ENCODE assay signal across 1 cellular context in genomic region chr11:35615911-35616900, GRCh38.
TF ChIP-seq lines count a peak whose summit lies in the region.

No MANE protein-coding gene starts in this region.

TF ChIP-seq in HEK293, 187 proteins besides CTCF, POLR2A, EP300 and RAD21 (continued from another document):
- TF ChIP-seq KLF8 (tag by site-specific recombination; IDR thresholded peaks at IDR 0.05): peak; percentile 90
- TF ChIP-seq PRDM6 (tag by site-specific recombination; IDR thresholded peaks at IDR 0.05): peak; percentile 68
- TF ChIP-seq, protein P1, sequence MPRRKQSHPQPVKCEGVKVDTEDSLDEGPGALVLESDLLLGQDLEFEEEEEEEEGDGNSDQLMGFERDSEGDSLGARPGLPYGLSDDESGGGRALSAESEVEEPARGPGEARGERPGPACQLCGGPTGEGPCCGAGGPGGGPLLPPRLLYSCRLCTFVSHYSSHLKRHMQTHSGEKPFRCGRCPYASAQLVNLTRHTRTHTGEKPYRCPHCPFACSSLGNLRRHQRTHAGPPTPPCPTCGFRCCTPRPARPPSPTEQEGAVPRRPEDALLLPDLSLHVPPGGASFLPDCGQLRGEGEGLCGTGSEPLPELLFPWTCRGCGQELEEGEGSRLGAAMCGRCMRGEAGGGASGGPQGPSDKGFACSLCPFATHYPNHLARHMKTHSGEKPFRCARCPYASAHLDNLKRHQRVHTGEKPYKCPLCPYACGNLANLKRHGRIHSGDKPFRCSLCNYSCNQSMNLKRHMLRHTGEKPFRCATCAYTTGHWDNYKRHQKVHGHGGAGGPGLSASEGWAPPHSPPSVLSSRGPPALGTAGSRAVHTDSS (tag by site-specific recombination; IDR thresholded peaks at IDR 0.05): no peak
- TF ChIP-seq ZNF433 (tag by site-specific recombination; IDR thresholded peaks at IDR 0.05; ENCODE audit: low read depth): no peak
- no peak for TF ChIP-seq ZNF791 (tag by site-specific recombination; IDR thresholded peaks at IDR 0.05)
- TF ChIP-seq GLIS1 (tag by site-specific recombination; IDR thresholded peaks at IDR 0.05): peak; percentile 65
- TF ChIP-seq ZXDB (tag by site-specific recombination; IDR thresholded peaks at IDR 0.05): peak; percentile 71
- 0 out of 2 replicates have a peak, but pooled peaks have one; percentile 26 for TF ChIP-seq ZNF10 (tag by site-specific recombination; IDR thresholded peaks at IDR 0.05)
- no peak for TF ChIP-seq KLF1 (tag by site-specific recombination; IDR thresholded peaks at IDR 0.05)
- peak; percentile 74 for TF ChIP-seq OSR2 (tag by site-specific recombination; IDR thresholded peaks at IDR 0.05)
